31 cellular contexts compared by ENCODE assay signal in genomic region chr6:128249429-128249828, GRCh38.
"Had no signal": no experiment of that assay in that cellular context is flagged by ENCODE, and none has a peak within 500 bp of the region (broad histone marks: within the 10 kb centered on the region; RNA-seq: fewer than 3 reads in every experiment).

No MANE protein-coding gene starts in this region.

- H3K36me3 ChIP-seq: ascending aorta, cardiac muscle cell, WERI-Rb-1 had no signal

- H3K9me3 ChIP-seq: ascending aorta had no signal

- DNase-seq: activated CD4-positive, alpha-beta memory T cell treated with anti-CD3 and anti-CD28 coated beads, Interleukin-2, amount 10 ng/mL, durations not matched to agents 7 days and 5 days; activated CD4-positive, alpha-beta T cell treated with anti-CD3 and anti-CD28 coated beads for 1 hour; activated CD4-positive, alpha-beta T cell treated with anti-CD3 and anti-CD28 coated beads for 36 hours; activated CD4-positive, alpha-beta T cell treated with anti-CD3 and anti-CD28 coated beads for 48 hours; activated CD4-positive, alpha-beta T cell treated with anti-CD3 and anti-CD28 coated beads, Interleukin-2, amount 10 ng/mL, durations not matched to agents 7 days and 5 days; activated CD4-positive, alpha-beta T cell treated with anti-CD3 and anti-CD28 coated beads, Interleukin-2, amount 50 U/mL, for 48 hours; activated CD4-positive, CD25-positive, alpha-beta regulatory T cell; activated CD8-positive, alpha-beta memory T cell treated with anti-CD3 and anti-CD28 coated beads for 24 hours; activated CD8-positive, alpha-beta memory T cell treated with anti-CD3 and anti-CD28 coated beads, Interleukin-2, amount 10 ng/mL, durations not matched to agents 7 days and 5 days; activated CD8-positive, alpha-beta memory T cell treated with anti-CD3 and anti-CD28 coated beads, Interleukin-2, amount 50 U/mL, for 48 hours; activated CD8-positive, alpha-beta T cell treated with anti-CD3 and anti-CD28 coated beads, Interleukin-2, amount 10 ng/mL, durations not matched to agents 7 days and 5 days; activated effector memory CD4-positive, alpha-beta T cell treated with Interleukin-2 at 50 U/mL for 16 hours; activated gamma-delta T cell; activated naive CD4-positive, alpha-beta T cell treated with anti-CD3 and anti-CD28 coated beads, Interleukin-2, amount 10 ng/mL, durations not matched to agents 7 days and 5 days; activated naive CD4-positive, alpha-beta T cell treated with Interleukin-2 at 50 U/mL for 16 hours; activated naive CD8-positive, alpha-beta T cell treated with anti-CD3 and anti-CD28 coated beads, Interleukin-2, amount 10 ng/mL, durations not matched to agents 7 days and 5 days; activated naive CD8-positive, alpha-beta T cell treated with anti-CD3 and anti-CD28 coated beads, Interleukin-2, amount 50 U/mL, for 24 hours; activated T-cell treated with anti-CD3 and anti-CD28 coated beads, Interleukin-2, amount 50 U/mL, for 24 hours; activated T-cell treated with anti-CD3 and anti-CD28 coated beads, Interleukin-2, amount 50 U/mL, for 48 hours; amygdala; anterior cingulate cortex; caudate nucleus; cerebellar nuclear complex; T-helper 1 cell; T-helper 2 cell; T-helper 9 cell; WERI-Rb-1 had no signal

- H3K27ac ChIP-seq: ascending aorta, cardiac muscle cell, WERI-Rb-1 had no signal

- H3K4me1 ChIP-seq: ascending aorta had no signal

- H3K27me3 ChIP-seq: ascending aorta, cardiac muscle cell had no signal

- ATAC-seq: activated CD4-positive, alpha-beta T cell treated with anti-CD3 and anti-CD28 coated beads for 36 hours; activated CD4-positive, CD25-positive, alpha-beta regulatory T cell treated with anti-CD3 and anti-CD28 coated beads, Interleukin-2, amount 50 U/mL, for 24 hours; activated CD8-positive, alpha-beta memory T cell treated with anti-CD3 and anti-CD28 coated beads, Interleukin-2, amount 10 ng/mL, durations not matched to agents 7 days and 5 days; activated CD8-positive, alpha-beta T cell treated with anti-CD3 and anti-CD28 coated beads, Interleukin-2, amount 10 ng/mL, durations not matched to agents 7 days and 5 days; activated naive CD8-positive, alpha-beta T cell treated with anti-CD3 and anti-CD28 coated beads, Interleukin-2, amount 50 U/mL, for 24 hours; WTC11 had no signal

- H3K4me3 ChIP-seq: ascending aorta, cardiac muscle cell had no signal
